ENCODE assay signal across 19 cellular contexts in genomic region chr20:24489193-24489592, GRCh38. TPM values are rescaled to one million over a fixed set of nuclear protein-coding genes. Genes with fewer than 3 reads are reported as not detected.
DNase-seq lines count a peak whose midpoint lies in the region; FAIRE-seq and TF ChIP-seq lines count a peak whose summit lies in the region.
"Had no signal": no experiment of that assay in that cellular context is flagged by ENCODE, and none has a peak within 500 bp of the region (broad histone marks: within the 10 kb centered on the region; RNA-seq: fewer than 3 reads in every experiment).

No MANE protein-coding gene starts in this region.

- dilution Hi-C loops in endothelial cell of umbilical vein (cut with MboI; ENCODE audit: extremely low pct_ligation_motif_present, low sequenced_read_pairs), result no loop called here

- no peak overlapping the region for H3K4me2 ChIP-seq in endothelial cell of umbilical vein (ENCODE audit: insufficient read depth, low read length)
- H3K4me2 ChIP-seq: A549 had no signal

- FAIRE-seq in HTR-8/SVneo (lab: Jason Lieb, UNC) (peak; percentile 89), bronchial epithelial cell (lab: Jason Lieb, UNC) (peak; percentile 98), endothelial cell of umbilical vein (lab: Jason Lieb, UNC) (no peak), urothelium cell line (lab: Jason Lieb, UNC) (peak; percentile 94)
- FAIRE-seq: A549, GM12878, GM18507 had no signal

- CTCF ChIA-PET in endothelial cell of umbilical vein (lab: Charles Lee), result no interaction called here

- TF ChIP-seq POLR2A in endothelial cell of umbilical vein (IDR thresholded peaks at IDR 0.05; ENCODE audit: low read depth, low read length), result no peak

- no peaks in the 10 kb centered on the region for H3K36me3 ChIP-seq in bronchial epithelial cell (ENCODE audit: control insufficient read depth, insufficient read depth, low read length)
- no peaks in the 10 kb centered on the region for H3K36me3 ChIP-seq in endothelial cell of umbilical vein (ENCODE audit: control insufficient read depth in 2 of 2, extremely low read depth in 1 of 2, insufficient read depth in 2 of 2, low read length in 2 of 2)
- H3K36me3 ChIP-seq: BE2C had no signal

- TF ChIP-seq CTCF in bronchial epithelial cell (IDR thresholded peaks at IDR 0.05; ENCODE audit: insufficient read depth, low read length, severe bottlenecking) (no peak), endothelial cell of umbilical vein (IDR thresholded peaks at IDR 0.05; ENCODE audit: extremely low read depth in 1 of 2, insufficient read depth in 1 of 2, low read depth in 1 of 2, low read length in 2 of 2) (no peak)

- H3K27ac ChIP-seq in endothelial cell of umbilical vein (ENCODE audit: insufficient read depth, low read depth, low read length), result no peak overlapping the region
- H3K27ac ChIP-seq: A549, C4-2B, GM23248 had no signal

- intact Hi-C loops in endothelial cell of umbilical vein (cut with micrococcal nuclease), result no loop called here

- no peaks in the 10 kb centered on the region for H3K27me3 ChIP-seq in bronchial epithelial cell (ENCODE audit: control insufficient read depth, insufficient read depth, low read length)
- H3K27me3 ChIP-seq in endothelial cell of umbilical vein (ENCODE audit: control insufficient read depth in 2 of 2, insufficient read depth in 2 of 2, low read length in 2 of 2), result no peaks in the 10 kb centered on the region
- H3K27me3 ChIP-seq: BE2C had no signal

- no peaks in the 10 kb centered on the region for H3K79me2 ChIP-seq in endothelial cell of umbilical vein (ENCODE audit: control insufficient read depth, insufficient read depth, low read length)

- BruUV-seq in endothelial cell of umbilical vein (replicated peaks; lab: Mats Ljungman, UMichigan), result no TSS peak

- DNase-seq in HTR-8/SVneo (ENCODE audit: insufficient read length, low spot score), result no peak
- DNase-seq in bronchial epithelial cell (ENCODE audit: low read depth), result no peak
- DNase-seq in endothelial cell of umbilical vein (ENCODE audit: low read depth, low spot score), result no peak
- DNase-seq in urothelium cell line (ENCODE audit: low spot score), result no peak
- no peak for DNase-seq in putamen (ENCODE audit: low spot score)
- no peak for DNase-seq in activated T-cell treated with anti-CD3 and anti-CD28 coated beads for 4 hours
- no peak for DNase-seq in RKO (ENCODE audit: low spot score)
- DNase-seq: BE2C; CD4-positive, alpha-beta memory T cell; DMS79; GM23248; H7; HFFc6 had no signal

- H2AFZ ChIP-seq in endothelial cell of umbilical vein (ENCODE audit: low read depth, low read length), result no peak overlapping the region
- H2AFZ ChIP-seq: GM23248 had no signal

- H3K4me3 ChIP-seq in bronchial epithelial cell (ENCODE audit: low read depth, low read length) (no peak overlapping the region), endothelial cell of umbilical vein (replicated peaks in 1 of 3; ENCODE audit: insufficient read depth in 1 of 3, low read depth in 1 of 3, low read length in 3 of 3) (no peak overlapping the region)
- H3K4me3 ChIP-seq: A549, GM12878, GM23248 had no signal

- H4K20me1 ChIP-seq in endothelial cell of umbilical vein (replicated peaks; ENCODE audit: control insufficient read depth, extremely low read depth, insufficient read depth, low read length), result no peaks in the 10 kb centered on the region

- no peaks in the 10 kb centered on the region for H3K9me1 ChIP-seq in endothelial cell of umbilical vein (replicated peaks; ENCODE audit: control insufficient read depth, extremely low read depth, insufficient read depth, low read length)

- H3K9me3 ChIP-seq in endothelial cell of umbilical vein (replicated peaks; ENCODE audit: control insufficient read depth, insufficient read depth, low read length), result no peaks in the 10 kb centered on the region
- H3K9me3 ChIP-seq: A549, BE2C had no signal

- no peaks in the 10 kb centered on the region for H3K4me1 ChIP-seq in endothelial cell of umbilical vein (ENCODE audit: control insufficient read depth, extremely low read depth, insufficient read depth, low read length)
- H3K4me1 ChIP-seq: BE2C had no signal

- POLR2A ChIA-PET in endothelial cell of umbilical vein (lab: Charles Lee), result no interaction called here

- H3K9ac ChIP-seq in endothelial cell of umbilical vein (replicated peaks; ENCODE audit: extremely low read depth, insufficient read depth, low read length), result no peak overlapping the region
- H3K9ac ChIP-seq: GM23248 had no signal

TF ChIP-seq in endothelial cell of umbilical vein, 7 proteins besides CTCF, POLR2A, EP300 and RAD21:
- TF ChIP-seq POLR2AphosphoS5 (IDR thresholded peaks at IDR 0.05; ENCODE audit: insufficient read depth, low read depth, low read length) (no peak), EZH2 (IDR thresholded peaks at IDR 0.05; ENCODE audit: borderline replicate concordance, low read depth, low read length, severe bottlenecking) (no peak), GATA2 (IDR thresholded peaks at IDR 0.05; ENCODE audit: insufficient read depth, insufficient read length, low read depth, low read length) (no peak)
- TF ChIP-seq, protein P1, sequence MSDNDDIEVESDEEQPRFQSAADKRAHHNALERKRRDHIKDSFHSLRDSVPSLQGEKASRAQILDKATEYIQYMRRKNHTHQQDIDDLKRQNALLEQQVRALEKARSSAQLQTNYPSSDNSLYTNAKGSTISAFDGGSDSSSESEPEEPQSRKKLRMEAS (IDR thresholded peaks at IDR 0.05; ENCODE audit: insufficient read depth, insufficient read length), result peak; percentile 9

RNA-seq across cellular contexts. Expression of gene SYNDIG1, which starts 19.8 kb away (rescaled TPM):
- total RNA-seq in bronchial epithelial cell, result not detected in 2 replicates
- total RNA-seq in endothelial cell of umbilical vein, result not detected in 2 replicates
- not detected in 2 replicates for polyA plus RNA-seq in endothelial cell of umbilical vein
- not detected in 2 replicates for polyA plus RNA-seq in endothelial cell of umbilical vein (2011; cell fraction: cytosol; rRNA removed)
- not detected in 2 replicates for polyA plus RNA-seq in endothelial cell of umbilical vein (2011; cell fraction: nucleus; rRNA removed)
- polyA plus RNA-seq in endothelial cell of umbilical vein (2012), result not detected in 2 replicates
- polyA minus RNA-seq in endothelial cell of umbilical vein, result not detected in 2 replicates
- polyA minus RNA-seq in endothelial cell of umbilical vein (2011; cell fraction: cytosol; rRNA and poly(A)+ RNA removed), result not detected
- not detected in 2 replicates for polyA minus RNA-seq in endothelial cell of umbilical vein (2011; cell fraction: nucleus; rRNA and poly(A)+ RNA removed)
- total RNA-seq: CD4-positive, alpha-beta memory T cell; G401; GM12878 had no signal
- polyA plus RNA-seq: AG04450; CD4-positive, alpha-beta memory T cell; GM12878 had no signal
